8 cellular contexts compared by ENCODE assay signal in genomic region chr18:63319383-63320040, GRCh38.
DNase-seq lines count a peak whose midpoint lies in the region; ATAC-seq and TF ChIP-seq lines count a peak whose summit lies in the region.

TSS of gene BCL2 (minus strand) at chr18:63319769.

- CTCF ChIA-PET in activated naive CD4-positive, alpha-beta T cell treated with anti-CD3 and anti-CD28 coated beads, Interleukin-2, amount 10 ng/mL, durations not matched to agents 7 days and 5 days (lab: Charles Lee): interaction anchor here (0.9 to 3.9 kb wide), 23 partner anchors 11 to 302 kb away, joined by 3 to 80 read pairs (median 6); no protein-coding TSS in a partner anchor

- H3K27ac Mint-ChIP-seq in activated naive CD4-positive, alpha-beta T cell treated with anti-CD3 and anti-CD28 coated beads, Interleukin-2, amount 10 ng/mL, durations not matched to agents 7 days and 5 days: peak within 1 kb of the TSS; percentile 94

- peaks cover 41% of the 10 kb centered on the region for H3K36me3 Mint-ChIP-seq in activated naive CD4-positive, alpha-beta T cell treated with anti-CD3 and anti-CD28 coated beads, Interleukin-2, amount 10 ng/mL, durations not matched to agents 7 days and 5 days

- TF ChIP-seq CTCF in GM20000 (IDR thresholded peaks at IDR 0.05; ENCODE audit: extremely low read depth, missing control alignments): no peak

- ATAC-seq in HG02763 (IDR thresholded peaks at IDR 0.05; ENCODE audit: unreplicated experiment): peak; percentile 13

- intact Hi-C loops in head of caudate nucleus (cut with DNase I): loop anchor here (5.0 kb wide), 3 partner anchors 48 to 302 kb away; partner anchors contain the start of gene KDSR

- no peaks in the 10 kb centered on the region for H3K9me3 Mint-ChIP-seq in activated naive CD4-positive, alpha-beta T cell treated with anti-CD3 and anti-CD28 coated beads, Interleukin-2, amount 10 ng/mL, durations not matched to agents 7 days and 5 days

- H3K27me3 Mint-ChIP-seq in activated naive CD4-positive, alpha-beta T cell treated with anti-CD3 and anti-CD28 coated beads, Interleukin-2, amount 10 ng/mL, durations not matched to agents 7 days and 5 days: peaks cover 4% of the 10 kb centered on the region

- H3K4me1 Mint-ChIP-seq in activated naive CD4-positive, alpha-beta T cell treated with anti-CD3 and anti-CD28 coated beads, Interleukin-2, amount 10 ng/mL, durations not matched to agents 7 days and 5 days: peaks cover 31% of the 10 kb centered on the region

- H3K4me3 Mint-ChIP-seq in activated naive CD4-positive, alpha-beta T cell treated with anti-CD3 and anti-CD28 coated beads, Interleukin-2, amount 10 ng/mL, durations not matched to agents 7 days and 5 days: peak within 1 kb of the TSS; percentile 85

- peak in 3 of 4 experiments; percentile 16 to 35 (median 22) for DNase-seq in activated CD4-positive, CD25-positive, alpha-beta regulatory T cell (lab: John Stamatoyannopoulos, UW)
- DNase-seq in activated CD4-positive, CD25-positive, alpha-beta regulatory T cell treated with anti-CD3 and anti-CD28 coated beads, Interleukin-2, amount 50 U/mL, for 72 hours: no peak
- DNase-seq in NCI-H2171 (lab: John Stamatoyannopoulos, UW) (peak; percentile 25), head of caudate nucleus (peak in 35 of 42 donors; percentile 26 to 73 (median 53)), nucleus accumbens (lab: John Stamatoyannopoulos, UW) (peak in 37 of 56 donors; percentile 25 to 82 (median 59)), GM20000 (ENCODE audit: low spot score) (no peak)
- DNase-seq in activated naive CD4-positive, alpha-beta T cell treated with anti-CD3 and anti-CD28 coated beads, Interleukin-2, amount 10 ng/mL, durations not matched to agents 7 days and 5 days: no peak

Comparison
In these comparisons a context has a peak if more than half of its experiments do, and no peak if none do; other contexts are left out.
1. DNase-seq: peak in activated CD4-positive, CD25-positive, alpha-beta regulatory T cell (3 of 4), NCI-H2171 (single experiment), head of caudate nucleus (35 of 42) and nucleus accumbens (37 of 56); none in activated CD4-positive, CD25-positive, alpha-beta regulatory T cell treated with anti-CD3 and anti-CD28 coated beads, Interleukin-2, amount 50 U/mL, for 72 hours (single experiment), activated naive CD4-positive, alpha-beta T cell treated with anti-CD3 and anti-CD28 coated beads, Interleukin-2, amount 10 ng/mL, durations not matched to agents 7 days and 5 days (single experiment) and GM20000 (single experiment).